In the genomic region with DNA sequence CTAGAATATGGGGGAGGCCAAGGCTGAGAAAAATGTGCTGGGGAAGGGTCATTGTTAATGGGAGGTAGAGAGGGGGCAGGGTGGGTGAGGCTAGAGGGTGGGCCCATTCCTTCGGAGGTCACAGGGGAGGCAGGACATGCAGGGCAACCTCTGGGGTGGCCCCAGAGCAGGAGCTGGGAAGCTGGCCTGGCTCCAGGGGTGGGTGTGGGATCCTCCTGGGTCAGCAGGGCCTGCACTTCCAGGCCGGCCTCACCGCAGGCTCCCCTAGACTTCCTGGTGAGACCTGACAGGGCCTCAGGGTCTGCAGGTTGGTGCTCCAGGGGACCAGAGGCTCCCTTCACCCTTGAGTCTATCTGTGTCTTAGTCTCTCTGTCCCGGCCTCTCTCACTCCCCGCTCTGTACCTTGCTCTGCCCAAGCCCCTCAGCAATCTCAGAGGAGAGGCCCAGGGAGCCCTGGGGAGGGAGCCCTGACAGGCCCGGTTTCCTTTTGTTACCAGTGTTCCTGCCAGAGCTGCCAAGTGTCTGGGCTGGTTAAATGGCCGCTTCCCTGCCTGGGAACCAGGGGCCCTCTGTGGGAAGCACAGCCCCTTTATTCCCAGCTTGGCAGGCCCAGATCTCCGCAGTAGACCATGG, we compare ENCODE assay signal across 1 cellular context.
TF ChIP-seq lines count a peak whose summit lies in the region.

No MANE protein-coding gene starts in this region.

TF ChIP-seq in IMR-90, 13 proteins besides CTCF, POLR2A, EP300 and RAD21:
- TF ChIP-seq RFX5 (IDR thresholded peaks at IDR 0.05; ENCODE audit: low read depth, low read length) (no peak), CHD1 (IDR thresholded peaks at IDR 0.05; ENCODE audit: low read depth, low read length) (no peak), SMC3 (IDR thresholded peaks at IDR 0.05; ENCODE audit: low read depth, low read length) (no peak), CEBPB (IDR thresholded peaks at IDR 0.05; ENCODE audit: low read depth, low read length) (no peak), BHLHE40 (IDR thresholded peaks at IDR 0.05; ENCODE audit: low read depth, low read length) (no peak), MAFK (IDR thresholded peaks at IDR 0.05; ENCODE audit: low read depth, low read length) (no peak), NFE2L2 (IDR thresholded peaks at IDR 0.05; ENCODE audit: low read depth, low read length) (no peak), FOS (IDR thresholded peaks at IDR 0.05; ENCODE audit: low read depth, low read length) (no peak), MXI1 (IDR thresholded peaks at IDR 0.05; ENCODE audit: borderline replicate concordance, low read depth, low read length) (no peak), RCOR1 (IDR thresholded peaks at IDR 0.05; ENCODE audit: insufficient replicate concordance, low read length) (no peak)
- TF ChIP-seq, protein P1, sequence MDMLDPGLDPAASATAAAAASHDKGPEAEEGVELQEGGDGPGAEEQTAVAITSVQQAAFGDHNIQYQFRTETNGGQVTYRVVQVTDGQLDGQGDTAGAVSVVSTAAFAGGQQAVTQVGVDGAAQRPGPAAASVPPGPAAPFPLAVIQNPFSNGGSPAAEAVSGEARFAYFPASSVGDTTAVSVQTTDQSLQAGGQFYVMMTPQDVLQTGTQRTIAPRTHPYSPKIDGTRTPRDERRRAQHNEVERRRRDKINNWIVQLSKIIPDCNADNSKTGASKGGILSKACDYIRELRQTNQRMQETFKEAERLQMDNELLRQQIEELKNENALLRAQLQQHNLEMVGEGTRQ (IDR thresholded peaks at IDR 0.05; ENCODE audit: low read depth, low read length), result no peak
